In genomic region chr2:63588385-63589147, GRCh38 we compare ENCODE assay signal across 1 cellular context.
TF ChIP-seq lines count a peak whose summit lies in the region.

Gene MDH1, plus strand, starts transcription at chr2:63588963. Its CDS starts 81 bp downstream, at chr2:63589044.
Gene WDPCP, minus strand, starts transcription at chr2:63588477. Its CDS starts 206 bp downstream, at chr2:63588271.

TF ChIP-seq in HepG2, 621 proteins besides CTCF, POLR2A, EP300 and RAD21 (continued from another document and continues in another):
- TF ChIP-seq ZNF770 (CRISPR knock-in tag; IDR thresholded peaks at IDR 0.05), result peak; percentile 38; the same call in 1 of the 2 replicates
- TF ChIP-seq THAP9 (CRISPR knock-in tag; IDR thresholded peaks at IDR 0.05; ENCODE audit: borderline replicate concordance), result peak; percentile 80; the same call in 1 of the 2 replicates
- peak; percentile 98 for TF ChIP-seq POLR2G (IDR thresholded peaks at IDR 0.05; ENCODE audit: low read depth, low read length)
- peak; percentile 14; the same call in 1 of the 2 replicates for TF ChIP-seq MLX (CRISPR knock-in tag; IDR thresholded peaks at IDR 0.05)
- TF ChIP-seq CHD4 (IDR thresholded peaks at IDR 0.05; ENCODE audit: borderline replicate concordance, low read length), result peak; percentile 69; the same call in 1 of the 2 replicates
- TF ChIP-seq SMARCC2 (IDR thresholded peaks at IDR 0.05), result 0 out of 2 replicates have a peak, but pooled peaks have one; percentile 2
- TF ChIP-seq ATF7 (IDR thresholded peaks at IDR 0.05), result no peak
- 0 out of 2 replicates have a peak, but pooled peaks have one; percentile 26 for TF ChIP-seq ATF7 (CRISPR knock-in tag; IDR thresholded peaks at IDR 0.05)
- TF ChIP-seq CENPX (CRISPR knock-in tag; IDR thresholded peaks at IDR 0.05), result no peak
- peak; percentile 36; the same call in 1 of the 2 replicates for TF ChIP-seq NFIC (IDR thresholded peaks at IDR 0.05; ENCODE audit: low read length)
- no peak for TF ChIP-seq GRHL1 (CRISPR knock-in tag; conservative IDR thresholded peaks at IDR 0.05)
- peak; percentile 93 for TF ChIP-seq RFXAP (CRISPR knock-in tag; IDR thresholded peaks at IDR 0.05; ENCODE audit: borderline replicate concordance)
- peak; percentile 97 for TF ChIP-seq ARID4A (CRISPR knock-in tag; IDR thresholded peaks at IDR 0.05; ENCODE audit: borderline replicate concordance)
- TF ChIP-seq HOXA5 (CRISPR knock-in tag; IDR thresholded peaks at IDR 0.05), result no peak; the same call in 1 of the 2 replicates
- TF ChIP-seq ZFYVE20 (CRISPR knock-in tag; IDR thresholded peaks at IDR 0.05; ENCODE audit: borderline replicate concordance, low read depth), result no peak
- peak; percentile 94 for TF ChIP-seq FOXC1 (CRISPR knock-in tag; IDR thresholded peaks at IDR 0.05; ENCODE audit: borderline replicate concordance)
- no peak for TF ChIP-seq ZNF713 (CRISPR knock-in tag; IDR thresholded peaks at IDR 0.05)
- peak; percentile 83 for TF ChIP-seq ZNF687 (CRISPR knock-in tag; IDR thresholded peaks at IDR 0.05)
- peak; percentile 93; the same call in 1 of the 2 replicates for TF ChIP-seq KMT2B (CRISPR knock-in tag; IDR thresholded peaks at IDR 0.05)
- no peak for TF ChIP-seq ZNF513 (CRISPR knock-in tag; conservative IDR thresholded peaks at IDR 0.05)
- peak; percentile 39; the same call in 1 of the 2 replicates for TF ChIP-seq PRDM15 (CRISPR knock-in tag; IDR thresholded peaks at IDR 0.05)
- TF ChIP-seq RBAK (CRISPR knock-in tag; IDR thresholded peaks at IDR 0.05), result peak; percentile 45; the same call in 1 of the 2 replicates
- TF ChIP-seq TBX3 (IDR thresholded peaks at IDR 0.05; ENCODE audit: borderline replicate concordance), result peak; percentile 95
- no peak for TF ChIP-seq ZNF660 (CRISPR knock-in tag; IDR thresholded peaks at IDR 0.05; ENCODE audit: borderline replicate concordance, low read depth)
- TF ChIP-seq E2F1 (CRISPR knock-in tag; IDR thresholded peaks at IDR 0.05), result peak; percentile 84; the same call in 1 of the 2 replicates
- no peak for TF ChIP-seq ZNF329 (CRISPR knock-in tag; IDR thresholded peaks at IDR 0.05; ENCODE audit: low read depth)
- TF ChIP-seq THAP11 (CRISPR knock-in tag; IDR thresholded peaks at IDR 0.05), result peak; percentile 100
- no peak for TF ChIP-seq GLMP (CRISPR knock-in tag; IDR thresholded peaks at IDR 0.05; ENCODE audit: borderline replicate concordance)
